ENCODE assay signal across 8 cellular contexts in genomic region chr17:21043296-21044232, GRCh38. TPM values are rescaled to one million over a fixed set of nuclear protein-coding genes. Genes with fewer than 3 reads are reported as not detected.
DNase-seq lines count a peak whose midpoint lies in the region; ATAC-seq and TF ChIP-seq lines count a peak whose summit lies in the region.

No MANE protein-coding gene starts in this region.

- H3K9me3 Mint-ChIP-seq in mesothelial cell of epicardium, result peaks cover under 1% of the 10 kb centered on the region

- peaks cover 5% of the 10 kb centered on the region; the same call in 1 of the 2 replicates for H3K36me3 ChIP-seq in BLaER1

- H3K36me3 Mint-ChIP-seq in mesothelial cell of epicardium, result no peaks in the 10 kb centered on the region

- H3K27me3 Mint-ChIP-seq in mesothelial cell of epicardium (ENCODE audit: low read depth), result no peaks in the 10 kb centered on the region

- H3K4me2 ChIP-seq in BLaER1, result peak overlapping the region; percentile 80

- no peaks in the 10 kb centered on the region for H3K27me3 ChIP-seq in BLaER1

- no peaks in the 10 kb centered on the region for H3K9me3 ChIP-seq in BLaER1

- TF ChIP-seq POLR2A in GM19193 (IDR thresholded peaks at IDR 0.05; ENCODE audit: extremely low read depth, insufficient read depth, insufficient read length), result peak; percentile 90

- H3K4me1 ChIP-seq in BLaER1, result peaks cover 37% of the 10 kb centered on the region

- H3K9ac ChIP-seq in BLaER1, result peak overlapping the region; percentile 88

- DNase-seq in NCI-H524 treated with DMSO at 0.1 percent for 48 hours (lab: John Stamatoyannopoulos, UW) (peak; percentile 94), mesothelial cell of epicardium (ENCODE audit: low spot score in 2 of 2, unreplicated experiment in 2 of 2) (peak; percentile 96 to 99)
- DNase-seq in activated CD4-positive, alpha-beta T cell treated with anti-CD3 and anti-CD28 coated beads, Interleukin-2, amount 50 U/mL, for 4 hours, result peak; percentile 91 to 92
- DNase-seq in effector CD8-positive, alpha-beta T cell (lab: John Stamatoyannopoulos, UW), result peak; percentile 100
- peak; percentile 89 for DNase-seq in stimulated activated CD8-positive, alpha-beta memory T cell treated with anti-CD3 and anti-CD28 coated beads, Interleukin-2, amount 100 ng/mL, for 1 hour (ENCODE audit: low read depth in 2 of 2)

- peak overlapping the region; percentile 94 for H3K27ac ChIP-seq in BLaER1

- peaks cover 26% of the 10 kb centered on the region for H3K4me1 Mint-ChIP-seq in mesothelial cell of epicardium

- H3K4me3 ChIP-seq in BLaER1, result peak overlapping the region; percentile 69

- peaks cover 36% of the 10 kb centered on the region for H4K20me1 ChIP-seq in BLaER1

- peak overlapping the region; percentile 92 for H3K27ac Mint-ChIP-seq in mesothelial cell of epicardium

- peak; percentile 88 for ATAC-seq in HG03432 (IDR thresholded peaks at IDR 0.05; ENCODE audit: unreplicated experiment)

- peak overlapping the region; percentile 68 for H3K4me3 Mint-ChIP-seq in mesothelial cell of epicardium

- TF ChIP-seq CTCF in mesothelial cell of epicardium (IDR thresholded peaks at IDR 0.05; ENCODE audit: unreplicated experiment), result peak; percentile 60

RNA-seq across cellular contexts. Expression of gene USP22, which starts 0.8 kb away (rescaled TPM):
- total RNA-seq in mesothelial cell of epicardium, result 333 to 348 TPM (median 347 TPM) in 3 replicates

Comparison
In these comparisons a context has a peak if more than half of its experiments do, and no peak if none do; other contexts are left out.
1. Peak in every context shown above with its lines: DNase-seq, ATAC-seq, H3K4me3 ChIP-seq and H3K27ac ChIP-seq.